Comparison of ENCODE assay signal across 7 cellular contexts in the genomic region with DNA sequence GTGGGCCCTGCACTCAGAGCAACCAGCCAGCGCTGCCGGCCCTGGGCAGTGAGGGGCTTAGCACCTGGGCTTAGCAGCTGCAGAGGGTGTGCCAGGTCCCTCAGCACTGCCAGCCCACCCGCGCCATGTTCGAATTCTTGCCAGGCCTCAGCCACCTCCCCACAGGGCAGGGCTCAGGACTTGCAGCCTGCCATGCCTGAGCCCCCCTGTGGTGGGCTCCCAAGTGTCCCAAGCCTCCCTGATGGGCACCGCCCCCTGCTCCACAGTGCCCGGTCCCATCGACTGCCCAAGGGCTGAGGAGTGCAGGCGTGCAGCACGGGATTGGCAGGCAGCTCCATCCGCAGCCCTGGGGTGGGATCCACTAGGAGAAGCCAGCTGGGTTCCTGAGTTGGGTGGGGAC.
"Had no signal": no experiment of that assay in that cellular context is flagged by ENCODE, and none has a peak within 500 bp of the region (broad histone marks: within the 10 kb centered on the region; RNA-seq: fewer than 3 reads in every experiment).

No MANE protein-coding gene starts in this region.

- FAIRE-seq: G401.6, GM12878, GM12892, GM18507, GM19239 had no signal

- H3K4me3 ChIP-seq: GM12878 had no signal

- ATAC-seq: GM12878 had no signal

- DNase-seq: GDM1, GF-D8 had no signal
